In the genomic region with DNA sequence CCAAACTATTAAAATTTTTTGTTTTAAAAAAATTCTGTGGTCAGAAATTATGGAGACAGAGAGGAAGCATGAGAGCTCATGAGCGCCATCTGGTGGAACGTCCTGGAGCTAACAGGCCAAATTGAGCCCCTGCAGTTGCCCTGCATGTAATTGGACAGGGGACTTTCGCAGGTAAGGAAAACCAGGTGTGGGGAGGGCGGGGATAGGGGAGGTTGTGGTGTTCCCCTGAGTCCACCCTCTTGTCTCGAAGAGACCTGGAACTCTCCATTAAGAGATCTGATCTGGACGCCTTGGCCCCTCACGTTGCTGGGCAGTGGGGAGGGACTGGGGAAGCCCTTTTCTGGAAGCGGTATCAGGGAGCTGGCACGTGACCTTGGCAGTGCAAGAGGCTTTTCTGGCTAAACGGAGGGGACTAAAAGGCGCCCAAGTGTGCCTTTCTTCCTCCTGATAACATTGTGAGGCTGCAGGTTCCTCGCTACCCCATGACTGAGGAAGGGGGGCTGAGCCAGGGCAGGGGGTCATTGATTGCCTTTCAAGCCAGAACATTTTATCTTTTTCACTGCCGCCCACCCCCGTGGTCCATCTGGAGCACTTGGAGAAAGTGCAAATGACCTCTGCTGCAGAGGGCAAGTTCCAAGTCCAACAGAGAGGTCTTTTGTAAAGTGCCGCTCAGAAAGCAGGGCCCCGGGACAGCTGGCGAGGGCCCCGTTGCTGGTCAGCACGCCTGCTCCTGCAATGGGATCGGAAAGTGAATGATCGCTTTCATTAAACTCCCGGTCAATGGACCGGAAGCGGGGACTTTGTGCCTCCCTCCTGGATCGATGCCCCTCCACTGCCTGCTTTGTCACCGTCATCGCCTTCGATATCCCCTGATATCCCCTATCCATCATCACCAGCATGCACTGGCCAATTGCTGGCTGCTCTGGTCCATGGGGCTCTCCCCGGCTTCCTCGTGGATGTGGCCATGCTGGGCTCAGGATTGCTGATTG, we compare ENCODE assay signal across 7 cellular contexts. TPM values are rescaled to one million over a fixed set of nuclear protein-coding genes. Genes with fewer than 3 reads are reported as not detected.
A peak's percentile ranks its signal among the peaks of the same experiment; 100 is the strongest.
DNase-seq lines count a peak whose midpoint lies in the region; ATAC-seq and TF ChIP-seq lines count a peak whose summit lies in the region.

No MANE protein-coding gene starts in this region.

- CTCF ChIA-PET in activated B cell treated with CpG ODN at 0.5 μM for 24 hours (lab: Charles Lee) = interaction anchor here (0.5 to 4.4 kb wide), 9 partner anchors 7 to 828 kb away, joined by 3 to 34 read pairs (median 4); no protein-coding TSS in a partner anchor

- H3K9me3 Mint-ChIP-seq in activated B cell treated with CpG ODN at 0.5 μM for 24 hours (no peaks in the 10 kb centered on the region), chondrocyte (ENCODE audit: low read depth) (no peaks in the 10 kb centered on the region)

- no peaks in the 10 kb centered on the region for H3K36me3 Mint-ChIP-seq in activated B cell treated with CpG ODN at 0.5 μM for 24 hours (ENCODE audit: low read depth)
- no peaks in the 10 kb centered on the region for H3K36me3 Mint-ChIP-seq in chondrocyte (ENCODE audit: low read depth)

- H3K27me3 ChIP-seq in kidney epithelial cell (ENCODE audit: control insufficient read depth, insufficient read depth, low read length) = peaks cover 3% of the 10 kb centered on the region

- DNase-seq in GM12865 (ENCODE audit: low read depth) (peak; percentile 54), NCI-H1092 treated with DMSO at 0.1 percent for 48 hours (lab: John Stamatoyannopoulos, UW) (peak; percentile 49), activated B cell treated with CpG ODN at 0.5 μM for 24 hours (peak; percentile 32), chondrocyte (ENCODE audit: low spot score) (no peak), kidney epithelial cell (ENCODE audit: low read depth) (no peak)
- peak; percentile 44 to 57 for DNase-seq in stimulated activated CD4-positive, alpha-beta T cell treated with anti-CD3 and anti-CD28 coated beads, Interleukin-4, amount 100 ng/mL, for 48 hours (ENCODE audit: low read depth in 2 of 2)

- intact Hi-C loops in activated B cell treated with CpG ODN at 0.5 μM for 24 hours (cut with micrococcal nuclease) = loop anchor here (2.0 to 10.0 kb wide), 2 partner anchors 309 to 487 kb away; partner anchors contain the start of gene ACSM1

- POLR2A ChIA-PET in activated B cell treated with CpG ODN at 0.5 μM for 24 hours (lab: Charles Lee) = no interaction called here

- H3K27ac Mint-ChIP-seq in activated B cell treated with CpG ODN at 0.5 μM for 24 hours (no peak overlapping the region), chondrocyte (ENCODE audit: unreplicated experiment) (no peak overlapping the region)

- H3K4me1 Mint-ChIP-seq in activated B cell treated with CpG ODN at 0.5 μM for 24 hours = no peaks in the 10 kb centered on the region
- peaks cover 8% of the 10 kb centered on the region for H3K4me1 Mint-ChIP-seq in chondrocyte (ENCODE audit: low read depth)

- H3K4me3 ChIP-seq in GM12865 (ENCODE audit: low read depth, low read length) (no peak overlapping the region), kidney epithelial cell (ENCODE audit: low read depth, low read length) (no peak overlapping the region)

- H3K4me3 Mint-ChIP-seq in activated B cell treated with CpG ODN at 0.5 μM for 24 hours (no peak overlapping the region), chondrocyte (ENCODE audit: unreplicated experiment) (peak overlapping the region; percentile 21)

- H3K27me3 Mint-ChIP-seq in activated B cell treated with CpG ODN at 0.5 μM for 24 hours (peaks cover 14% of the 10 kb centered on the region), chondrocyte (ENCODE audit: low read depth) (peaks cover 7% of the 10 kb centered on the region)

- ATAC-seq in activated B cell treated with CpG ODN at 0.5 μM for 24 hours (ENCODE audit: low read depth) (no peak), GM21367 (IDR thresholded peaks at IDR 0.05; ENCODE audit: unreplicated experiment) (no peak)

- no peaks in the 10 kb centered on the region for H3K36me3 ChIP-seq in kidney epithelial cell (ENCODE audit: control insufficient read depth, insufficient read depth, low read length)

- TF ChIP-seq CTCF in GM12865 (IDR thresholded peaks at IDR 0.05; ENCODE audit: insufficient read depth, low read depth, low read length, missing control alignments) (peak; percentile 79), activated B cell treated with CpG ODN at 0.5 μM for 24 hours (IDR thresholded peaks at IDR 0.05) (no peak), chondrocyte (IDR thresholded peaks at IDR 0.05) (peak; percentile 92), kidney epithelial cell (IDR thresholded peaks at IDR 0.05; ENCODE audit: insufficient read depth, low read length, poor library complexity, severe bottlenecking) (peak; percentile 92)

RNA-seq across cellular contexts. Expression of gene PDILT, which starts 18.4 kb away (rescaled TPM):
- total RNA-seq in activated B cell treated with CpG ODN at 0.5 μM for 24 hours (not detected in 2 replicates), chondrocyte (not detected in 3 replicates), kidney epithelial cell (not detected in 2 replicates)

RNA-seq across cellular contexts. Expression of gene ACSM5, which starts 23.2 kb away (rescaled TPM):
- not detected in 2 replicates for total RNA-seq in activated B cell treated with CpG ODN at 0.5 μM for 24 hours
- total RNA-seq in chondrocyte = 0.99 to 2.1 TPM (median 1.7 TPM) in 3 replicates
- total RNA-seq in kidney epithelial cell = not detected in 2 replicates

RNA-seq across cellular contexts. Expression of gene UMOD, which starts 33.6 kb away (rescaled TPM):
- total RNA-seq in activated B cell treated with CpG ODN at 0.5 μM for 24 hours (not detected in 2 replicates), chondrocyte (not detected in 3 replicates), kidney epithelial cell (0.07 TPM in 1 of 2 replicates, not detected in the other)

RNA-seq across cellular contexts. Expression of gene GP2, which starts 58.8 kb away (rescaled TPM):
- total RNA-seq in activated B cell treated with CpG ODN at 0.5 μM for 24 hours = not detected in 2 replicates
- total RNA-seq in chondrocyte = not detected in 3 replicates
- total RNA-seq in kidney epithelial cell = not detected in 2 replicates

Comparison
In these comparisons a context has a peak if more than half of its experiments do, and no peak if none do; other contexts are left out.
1. DNase-seq: peak in GM12865 (single experiment), NCI-H1092 treated with DMSO at 0.1 percent for 48 hours (single experiment), activated B cell treated with CpG ODN at 0.5 μM for 24 hours (single experiment) and stimulated activated CD4-positive, alpha-beta T cell treated with anti-CD3 and anti-CD28 coated beads, Interleukin-4, amount 100 ng/mL, for 48 hours (2 of 2); none in chondrocyte (single experiment) and kidney epithelial cell (single experiment).